ENCODE assay signal across 11 cellular contexts in genomic region chr2:20011276-20012031, GRCh38. TPM values are rescaled to one million over a fixed set of nuclear protein-coding genes. Genes with fewer than 3 reads are reported as not detected.
DNase-seq lines count a peak whose midpoint lies in the region; ATAC-seq and TF ChIP-seq lines count a peak whose summit lies in the region.
"Had no signal": no experiment of that assay in that cellular context is flagged by ENCODE, and none has a peak within 500 bp of the region (broad histone marks: within the 10 kb centered on the region; RNA-seq: fewer than 3 reads in every experiment).

No MANE protein-coding gene starts in this region.

- no peaks in the 10 kb centered on the region for H3K9me3 Mint-ChIP-seq in activated CD4-positive, alpha-beta T cell treated with anti-CD3 and anti-CD28 coated beads for 36 hours (ENCODE audit: low read depth)
- H3K9me3 Mint-ChIP-seq in activated CD4-positive, alpha-beta memory T cell treated with anti-CD3 and anti-CD28 coated beads for 36 hours: peaks cover 5% of the 10 kb centered on the region
- H3K9me3 Mint-ChIP-seq in glutamatergic neuron (ENCODE audit: unreplicated experiment) (peaks cover 3% of the 10 kb centered on the region), progenitor cell of endocrine pancreas (ENCODE audit: low read depth) (peaks cover 3% of the 10 kb centered on the region)

- CTCF ChIA-PET in activated CD4-positive, alpha-beta T cell treated with anti-CD3 and anti-CD28 coated beads for 36 hours (lab: Charles Lee): interaction anchor here (1.1 to 1.7 kb wide), 4 partner anchors 9 to 24 kb away, joined by 3 to 4 read pairs (median 4); no protein-coding TSS in a partner anchor
- CTCF ChIA-PET in activated CD4-positive, alpha-beta memory T cell treated with anti-CD3 and anti-CD28 coated beads for 36 hours (lab: Charles Lee): interaction anchor here (1.3 kb wide), 1 partner anchor 9 kb away, joined by 3 read pairs; no protein-coding TSS in a partner anchor

- H3K27ac Mint-ChIP-seq in activated CD4-positive, alpha-beta T cell treated with anti-CD3 and anti-CD28 coated beads for 36 hours: no peak overlapping the region
- no peak overlapping the region for H3K27ac Mint-ChIP-seq in activated CD4-positive, alpha-beta memory T cell treated with anti-CD3 and anti-CD28 coated beads for 36 hours
- H3K27ac Mint-ChIP-seq in glutamatergic neuron (ENCODE audit: unreplicated experiment) (no peak overlapping the region), progenitor cell of endocrine pancreas (peak overlapping the region; percentile 73)

- no peak for ATAC-seq in activated CD4-positive, alpha-beta T cell treated with anti-CD3 and anti-CD28 coated beads for 36 hours
- no peak for ATAC-seq in GM18861 (IDR thresholded peaks at IDR 0.05; ENCODE audit: unreplicated experiment)

- no peak for TF ChIP-seq CTCF in glutamatergic neuron (IDR thresholded peaks at IDR 0.05; ENCODE audit: partially characterized antibody, unreplicated experiment)
- TF ChIP-seq CTCF in progenitor cell of endocrine pancreas (IDR thresholded peaks at IDR 0.05; ENCODE audit: unreplicated experiment): no peak

- peaks cover 3% of the 10 kb centered on the region for H3K4me1 Mint-ChIP-seq in activated CD4-positive, alpha-beta T cell treated with anti-CD3 and anti-CD28 coated beads for 36 hours
- H3K4me1 Mint-ChIP-seq in activated CD4-positive, alpha-beta memory T cell treated with anti-CD3 and anti-CD28 coated beads for 36 hours (ENCODE audit: low read depth): peaks cover 6% of the 10 kb centered on the region
- H3K4me1 Mint-ChIP-seq in glutamatergic neuron (ENCODE audit: low read depth, unreplicated experiment) (peaks cover 3% of the 10 kb centered on the region), progenitor cell of endocrine pancreas (ENCODE audit: low read depth) (peaks cover 8% of the 10 kb centered on the region)

- peak overlapping the region; percentile 45 for H3K4me3 Mint-ChIP-seq in activated CD4-positive, alpha-beta T cell treated with anti-CD3 and anti-CD28 coated beads for 36 hours
- H3K4me3 Mint-ChIP-seq in activated CD4-positive, alpha-beta memory T cell treated with anti-CD3 and anti-CD28 coated beads for 36 hours: peak overlapping the region; percentile 37
- peak overlapping the region; percentile 82 for H3K4me3 Mint-ChIP-seq in glutamatergic neuron (ENCODE audit: unreplicated experiment)
- peak overlapping the region; percentile 69 for H3K4me3 Mint-ChIP-seq in progenitor cell of endocrine pancreas (ENCODE audit: low read depth)

- H3K27me3 Mint-ChIP-seq in activated CD4-positive, alpha-beta T cell treated with anti-CD3 and anti-CD28 coated beads for 36 hours: peaks cover 36% of the 10 kb centered on the region
- peaks cover 31% of the 10 kb centered on the region for H3K27me3 Mint-ChIP-seq in activated CD4-positive, alpha-beta memory T cell treated with anti-CD3 and anti-CD28 coated beads for 36 hours
- H3K27me3 Mint-ChIP-seq in glutamatergic neuron (ENCODE audit: unreplicated experiment): peaks cover 19% of the 10 kb centered on the region
- H3K27me3 Mint-ChIP-seq in progenitor cell of endocrine pancreas: peaks cover 49% of the 10 kb centered on the region

- no peak for DNase-seq in activated CD4-positive, alpha-beta T cell treated with anti-CD3 and anti-CD28 coated beads for 36 hours
- DNase-seq in activated CD4-positive, alpha-beta T cell treated with anti-CD3 and anti-CD28 coated beads for 48 hours: no peak
- no peak for DNase-seq in activated CD4-positive, alpha-beta memory T cell treated with anti-CD3 and anti-CD28 coated beads for 36 hours
- DNase-seq in glutamatergic neuron: no peak
- DNase-seq in progenitor cell of endocrine pancreas (ENCODE audit: low spot score, unreplicated experiment): no peak
- no peak for DNase-seq in occipital lobe (lab: John Stamatoyannopoulos, UW)
- DNase-seq in pons (ENCODE audit: low spot score): no peak
- DNase-seq: midbrain, NCI-H187 treated with DMSO at 0.1 percent for 48 hours had no signal

- intact Hi-C loops in activated CD4-positive, alpha-beta T cell treated with anti-CD3 and anti-CD28 coated beads for 36 hours (cut with DNase I, micrococcal nuclease): no loop called here
- intact Hi-C loops in activated CD4-positive, alpha-beta memory T cell treated with anti-CD3 and anti-CD28 coated beads for 36 hours (cut with micrococcal nuclease): loop anchor here (10.0 kb wide), 1 partner anchor 213 kb away; the partner anchor contains the start of gene SDC1

- POLR2A ChIA-PET in activated CD4-positive, alpha-beta T cell treated with anti-CD3 and anti-CD28 coated beads for 36 hours (lab: Charles Lee): interaction anchor here (0.7 kb wide), 1 partner anchor 75 kb away, joined by 3 read pairs; no protein-coding TSS in a partner anchor
- POLR2A ChIA-PET in activated CD4-positive, alpha-beta memory T cell treated with anti-CD3 and anti-CD28 coated beads for 36 hours (lab: Charles Lee): interaction anchor here (1.7 kb wide), 1 partner anchor 21 kb away, joined by 5 read pairs; the partner anchor contains the start of gene WDR35

- no peaks in the 10 kb centered on the region for H3K36me3 Mint-ChIP-seq in activated CD4-positive, alpha-beta T cell treated with anti-CD3 and anti-CD28 coated beads for 36 hours (ENCODE audit: low read depth)
- H3K36me3 Mint-ChIP-seq in activated CD4-positive, alpha-beta memory T cell treated with anti-CD3 and anti-CD28 coated beads for 36 hours: no peaks in the 10 kb centered on the region
- H3K36me3 Mint-ChIP-seq in glutamatergic neuron (ENCODE audit: unreplicated experiment): peaks cover 10% of the 10 kb centered on the region
- H3K36me3 Mint-ChIP-seq in progenitor cell of endocrine pancreas (ENCODE audit: insufficient read depth): no peaks in the 10 kb centered on the region

RNA-seq across cellular contexts. Expression of gene MATN3, which starts 1.0 kb away (rescaled TPM):
- total RNA-seq in activated CD4-positive, alpha-beta T cell treated with anti-CD3 and anti-CD28 coated beads for 36 hours: not detected
- total RNA-seq in activated CD4-positive, alpha-beta memory T cell treated with anti-CD3 and anti-CD28 coated beads for 36 hours: not detected
- total RNA-seq in glutamatergic neuron (ENCODE audit: unreplicated experiment): 0.32 TPM
- total RNA-seq in progenitor cell of endocrine pancreas: 2.5 and 3.1 TPM in 2 replicates
- total RNA-seq in occipital lobe: 1.1 TPM
- total RNA-seq: T-helper 1 cell treated with Interleukin-12 subunit alpha and Interleukin-12 subunit beta and Interleukin-4 antibody, amounts not matched to agents 30 ng/mL and 1 ng/mL, for 36 hours had no signal

RNA-seq across cellular contexts. Expression of gene WDR35, which starts 21.5 kb away (rescaled TPM):
- total RNA-seq in activated CD4-positive, alpha-beta T cell treated with anti-CD3 and anti-CD28 coated beads for 36 hours: 1 to 10 TPM; 6.2 to 7.4 TPM
- total RNA-seq in activated CD4-positive, alpha-beta memory T cell treated with anti-CD3 and anti-CD28 coated beads for 36 hours: 1 to 10 TPM; 6.0 to 7.1 TPM
- 6.4 TPM for total RNA-seq in glutamatergic neuron (ENCODE audit: unreplicated experiment)
- total RNA-seq in progenitor cell of endocrine pancreas: 16.5 and 17.0 TPM in 2 replicates
- 26.5 TPM for total RNA-seq in occipital lobe

RNA-seq across cellular contexts. Expression of gene LAPTM4A, which starts 40.0 kb away (rescaled TPM):
- 10 to 100 TPM; 22.5 to 41.9 TPM for total RNA-seq in activated CD4-positive, alpha-beta T cell treated with anti-CD3 and anti-CD28 coated beads for 36 hours
- total RNA-seq in activated CD4-positive, alpha-beta memory T cell treated with anti-CD3 and anti-CD28 coated beads for 36 hours: 10 to 100 TPM; 26.7 to 29.0 TPM
- total RNA-seq in glutamatergic neuron (ENCODE audit: unreplicated experiment) (147 TPM), progenitor cell of endocrine pancreas (241 and 251 TPM in 2 replicates), occipital lobe (93.6 TPM)
